In the genomic region with DNA sequence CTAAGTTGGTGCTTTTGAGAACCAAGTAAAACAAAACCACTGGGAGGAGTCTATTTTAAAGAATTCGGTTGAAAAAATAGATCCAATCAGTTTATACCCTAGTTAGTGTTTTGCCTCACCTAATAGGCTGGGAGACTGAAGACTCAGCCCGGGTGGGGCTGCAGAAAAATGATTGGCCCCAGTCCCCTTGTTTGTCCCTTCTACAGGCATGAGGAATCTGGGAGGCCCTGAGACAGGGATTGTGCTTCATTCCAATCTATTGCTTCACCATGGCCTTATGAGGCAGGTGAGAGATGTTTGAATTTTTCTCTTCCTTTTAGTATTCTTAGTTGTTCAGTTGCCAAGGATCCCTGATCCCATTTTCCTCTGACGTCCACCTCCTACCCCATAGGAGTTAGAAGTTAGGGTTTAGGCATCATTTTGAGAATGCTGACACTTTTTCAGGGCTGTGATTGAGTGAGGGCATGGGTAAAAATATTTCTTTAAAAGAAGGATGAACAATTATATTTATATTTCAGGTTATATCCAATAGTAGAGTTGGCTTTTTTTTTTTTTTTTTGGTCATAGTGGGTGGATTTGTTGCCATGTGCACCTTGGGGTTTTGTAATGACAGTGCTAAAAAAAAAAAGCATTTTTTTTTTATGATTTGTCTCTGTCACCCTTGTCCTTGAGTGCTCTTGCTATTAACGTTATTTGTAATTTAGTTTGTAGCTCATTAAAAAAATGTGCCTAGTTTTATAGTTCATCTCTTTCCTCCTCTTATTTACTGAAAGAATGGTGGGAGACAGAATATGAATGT, we compare ENCODE assay signal across 9 cellular contexts. TPM values are rescaled to one million over a fixed set of nuclear protein-coding genes. Genes with fewer than 3 reads are reported as not detected.
A peak's percentile ranks its signal among the peaks of the same experiment; 100 is the strongest.
DNase-seq lines count a peak whose midpoint lies in the region; ATAC-seq lines count a peak whose summit lies in the region.
"Had no signal": no experiment of that assay in that cellular context is flagged by ENCODE, and none has a peak within 500 bp of the region (broad histone marks: within the 10 kb centered on the region; RNA-seq: fewer than 3 reads in every experiment).

No MANE protein-coding gene starts in this region.

- H3K9me3 ChIP-seq in GM23248 (ENCODE audit: low read depth) (no peaks in the 10 kb centered on the region), SJCRH30 (replicated peaks) (no peaks in the 10 kb centered on the region)

- no peaks in the 10 kb centered on the region for H3K27me3 Mint-ChIP-seq in T-cell
- H3K27me3 Mint-ChIP-seq: IgD-negative memory B cell had no signal

- no peaks in the 10 kb centered on the region for H4K20me1 ChIP-seq in GM23248 (ENCODE audit: insufficient read depth)

- no peaks in the 10 kb centered on the region for H3K9me3 Mint-ChIP-seq in T-cell
- H3K9me3 Mint-ChIP-seq: IgD-negative memory B cell had no signal

- WGBS in GM23248 (ENCODE audit: low coverage in 1 of 2, low lambda C conversion rate in 2 of 2, missing lambda C conversion rate in 2 of 2), 2 experiments: 19 to 23% methylated on average over 4 of the region's 4 CpGs

- DNase-seq in GM23248 (peak; percentile 61), SJCRH30 (no peak), fibroblast of the conjunctiva (ENCODE audit: low read depth) (peak; percentile 46), T-cell (no peak), NCI-H1105 (lab: John Stamatoyannopoulos, UW) (no peak), SKM-1 treated with dmso at 0.1 percent for 144 hours (lab: John Stamatoyannopoulos, UW; ENCODE audit: unreplicated experiment) (no peak)

- H3K27ac ChIP-seq in GM23248 (peak overlapping the region; percentile 96), SJCRH30 (peak overlapping the region; percentile 44; the same call in 1 of the 2 replicates), skin epidermis (peak overlapping the region in 19 of 21 experiments; percentile 2 to 99 (median 86))

- peaks cover 17% of the 10 kb centered on the region for H3K4me1 ChIP-seq in GM23248 (ENCODE audit: insufficient read depth)
- H3K4me1 ChIP-seq in SJCRH30: no peaks in the 10 kb centered on the region; the same call in 1 of the 2 replicates

- H3K36me3 ChIP-seq in GM23248 (ENCODE audit: low read depth): 0 out of 2 replicates have a peak, but pooled peaks cover 3% of the 10 kb centered on the region
- peaks cover 12% of the 10 kb centered on the region; the same call in 1 of the 2 replicates for H3K36me3 ChIP-seq in SJCRH30

- POLR2A ChIA-PET in T-cell (lab: Charles Lee): interaction anchor here in 1 of 2 donors (0.7 kb wide), 1 partner anchor 24 kb away, joined by 6 read pairs; no protein-coding TSS in a partner anchor

- H3K9ac ChIP-seq in GM23248: peak overlapping the region; percentile 94

- H3K4me3 Mint-ChIP-seq in T-cell: peak overlapping the region in 1 of 3 donors; percentile 29

- CTCF ChIA-PET in T-cell (lab: Charles Lee): interaction anchor here in 1 of 2 donors (0.7 to 2.0 kb wide), 2 partner anchors 234 to 652 kb away, joined by 4 to 12 read pairs; no protein-coding TSS in a partner anchor

- peak overlapping the region; percentile 81 for H2AFZ ChIP-seq in GM23248

- peaks cover 23 to 26% (median 25%) of the 10 kb centered on the region in 3 donors for H3K4me1 Mint-ChIP-seq in T-cell

- in situ Hi-C loops in GM23248 (cut with MboI): no loop called here

- H3K79me2 ChIP-seq in GM23248 (ENCODE audit: insufficient read depth): peaks cover 53% of the 10 kb centered on the region

- H3K4me3 ChIP-seq in GM23248 (peak overlapping the region; percentile 87), SJCRH30 (peak overlapping the region; percentile 53), skin epidermis (peak overlapping the region; percentile 34 to 56 (median 52))

- no peaks in the 10 kb centered on the region for H3K36me3 Mint-ChIP-seq in T-cell
- H3K36me3 Mint-ChIP-seq: IgD-negative memory B cell had no signal

- H3K27me3 ChIP-seq in GM23248 (replicated peaks; ENCODE audit: insufficient read depth) (no peaks in the 10 kb centered on the region), SJCRH30 (no peaks in the 10 kb centered on the region)

- H3K27ac Mint-ChIP-seq in T-cell: peak overlapping the region in 1 of 2 donors; percentile 9
- H3K27ac Mint-ChIP-seq: IgD-negative memory B cell had no signal

- peak overlapping the region; percentile 97 for H3K4me2 ChIP-seq in GM23248 (ENCODE audit: unreplicated experiment)

- no peaks in the 10 kb centered on the region for H3K9me2 ChIP-seq in GM23248 (ENCODE audit: insufficient read depth)

- no peak for ATAC-seq in T-cell (replicated peaks in 1 of 4)
- no peak for ATAC-seq in HG03432 (IDR thresholded peaks at IDR 0.05; ENCODE audit: unreplicated experiment)

- H3F3A ChIP-seq in GM23248 (ENCODE audit: insufficient read depth): peaks cover 27% of the 10 kb centered on the region

RNA-seq across cellular contexts. Expression of a gene that starts 1.6 kb away (rescaled TPM):
- 47.0 and 58.6 TPM in 2 replicates for total RNA-seq in GM23248 (2014; rRNA removed; shearing (Covaris generic))
- 65.8 and 66.6 TPM in 2 replicates for polyA plus RNA-seq in GM23248 (2016; fragmentation: Nextera tagmentation; extraction: Ambion mirVana)
- 59.4 and 61.0 TPM in 2 replicates for total RNA-seq in SJCRH30 (2014; rRNA removed; shearing (Covaris generic))
- total RNA-seq in T-cell: 10 to 100 TPM; 58.6 to 99.8 (median 85.7) TPM

RNA-seq across cellular contexts. Expression of a gene that starts 5.6 kb away (rescaled TPM):
- 20.8 and 34.9 TPM in 2 replicates for total RNA-seq in GM23248 (2014; rRNA removed; shearing (Covaris generic))
- polyA plus RNA-seq in GM23248 (2016; fragmentation: Nextera tagmentation; extraction: Ambion mirVana): 16.2 and 16.6 TPM in 2 replicates
- 99.6 and 106 TPM in 2 replicates for total RNA-seq in SJCRH30 (2014; rRNA removed; shearing (Covaris generic))
- 10 to 100 TPM; 17.8 to 32.3 (median 23.3) TPM for total RNA-seq in T-cell

RNA-seq across cellular contexts. Expression of a gene that starts 6.4 kb away (rescaled TPM):
- total RNA-seq in GM23248 (2014; rRNA removed; shearing (Covaris generic)): 0.13 and 2.3 TPM in 2 replicates
- 0.38 and 0.76 TPM in 2 replicates for polyA plus RNA-seq in GM23248 (2016; fragmentation: Nextera tagmentation; extraction: Ambion mirVana)
- total RNA-seq in SJCRH30 (2014; rRNA removed; shearing (Covaris generic)): 1.2 and 1.3 TPM in 2 replicates
- under 1 TPM in 1 of 5 donors, not detected in 4; 0.20 TPM for total RNA-seq in T-cell

RNA-seq across cellular contexts. Expression of a gene that starts 24.8 kb away (rescaled TPM):
- 10.2 and 19.1 TPM in 2 replicates for total RNA-seq in GM23248 (2014; rRNA removed; shearing (Covaris generic))
- 9.5 and 10.0 TPM in 2 replicates for polyA plus RNA-seq in GM23248 (2016; fragmentation: Nextera tagmentation; extraction: Ambion mirVana)
- total RNA-seq in SJCRH30 (2014; rRNA removed; shearing (Covaris generic)): 10.0 and 13.2 TPM in 2 replicates
- 1 to 10 TPM; 2.6 to 7.3 (median 3.2) TPM for total RNA-seq in T-cell

RNA-seq across cellular contexts. Expression of a gene that starts 41.3 kb away (rescaled TPM):
- total RNA-seq in GM23248 (2014; rRNA removed; shearing (Covaris generic)): 66.6 and 67.7 TPM in 2 replicates
- 109 and 116 TPM in 2 replicates for polyA plus RNA-seq in GM23248 (2016; fragmentation: Nextera tagmentation; extraction: Ambion mirVana)
- total RNA-seq in SJCRH30 (2014; rRNA removed; shearing (Covaris generic)): 3.7 and 4.4 TPM in 2 replicates
- 1,000 to 10,000 TPM in 4 of 5 donors, 100 to 1,000 TPM in 1; 896 to 1,314 (median 1,231) TPM for total RNA-seq in T-cell

Comparison
In these comparisons a context has a peak if more than half of its experiments do, and no peak if none do; other contexts are left out.
1. DNase-seq: peak in GM23248 (single experiment) and fibroblast of the conjunctiva (single experiment); none in SJCRH30 (0 of 2), T-cell (0 of 34), NCI-H1105 (single experiment) and SKM-1 treated with dmso at 0.1 percent for 144 hours (single experiment).
2. H3K27ac ChIP-seq: peak in every context shown above with its lines; median percentile 96 in GM23248; 86 in skin epidermis; 44 in SJCRH30.
3. Peak in every context shown above with its lines, with median percentiles within 50 percentile points of each other: H3K4me3 ChIP-seq.